ENCODE assay signal across 1 cellular context in genomic region chr3:155312781-155313180, GRCh38.
TF ChIP-seq lines count a peak whose summit lies in the region.

No MANE protein-coding gene starts in this region.

TF ChIP-seq in SK-N-SH, 30 proteins besides CTCF, POLR2A, EP300 and RAD21:
- TF ChIP-seq RXRA (IDR thresholded peaks at IDR 0.05; ENCODE audit: borderline replicate concordance, low read depth): no peak
- TF ChIP-seq REST (IDR thresholded peaks at IDR 0.05; ENCODE audit: low read depth, low read length): no peak
- TF ChIP-seq TCF12 (IDR thresholded peaks at IDR 0.05): no peak
- no peak for TF ChIP-seq ELF1 (IDR thresholded peaks at IDR 0.05)
- TF ChIP-seq SIN3A (IDR thresholded peaks at IDR 0.05; ENCODE audit: borderline replicate concordance, low read depth, low read length): no peak
- no peak for TF ChIP-seq USF2 (IDR thresholded peaks at IDR 0.05; ENCODE audit: borderline replicate concordance, low read depth, low read length)
- TF ChIP-seq EZH2phosphoT487 (IDR thresholded peaks at IDR 0.05; ENCODE audit: borderline replicate concordance, low read depth): no peak
- no peak for TF ChIP-seq NFIC (IDR thresholded peaks at IDR 0.05; ENCODE audit: borderline replicate concordance)
